22 cellular contexts compared by ENCODE assay signal in genomic region chr1:204945565-204945977, GRCh38.
A peak's percentile ranks its signal among the peaks of the same experiment; 100 is the strongest.
DNase-seq lines count a peak whose midpoint lies in the region; TF ChIP-seq lines count a peak whose summit lies in the region.
"Had no signal": no experiment of that assay in that cellular context is flagged by ENCODE, and none has a peak within 500 bp of the region (broad histone marks: within the 10 kb centered on the region; RNA-seq: fewer than 3 reads in every experiment).

No MANE protein-coding gene starts in this region.

- H3K4me3 ChIP-seq in neutrophil (ENCODE audit: low read depth in 1 of 2, low read length in 1 of 2) (no peak overlapping the region), smooth muscle cell (no peak overlapping the region)
- H3K4me3 ChIP-seq: left ventricle myocardium inferior had no signal

- peak overlapping the region in 2 of 5 experiments; percentile 24 to 40 for H3K4me3 Mint-ChIP-seq in brain
- no peak overlapping the region for H3K4me3 Mint-ChIP-seq in activated CD4-positive, alpha-beta memory T cell treated with anti-CD3 and anti-CD28 coated beads, Interleukin-2, amount 10 ng/mL, durations not matched to agents 7 days and 5 days
- H3K4me3 Mint-ChIP-seq: activated CD8-positive, alpha-beta memory T cell treated with anti-CD3 and anti-CD28 coated beads, Interleukin-2, amount 10 ng/mL, durations not matched to agents 7 days and 5 days; activated naive CD8-positive, alpha-beta T cell treated with anti-CD3 and anti-CD28 coated beads, Interleukin-2, amount 10 ng/mL, durations not matched to agents 7 days and 5 days; CD14-positive monocyte; IgD-negative memory B cell; neural crest cell had no signal

- H3K27me3 Mint-ChIP-seq in brain, result peaks cover 3% of the 10 kb centered on the region
- H3K27me3 Mint-ChIP-seq in activated CD4-positive, alpha-beta memory T cell treated with anti-CD3 and anti-CD28 coated beads, Interleukin-2, amount 10 ng/mL, durations not matched to agents 7 days and 5 days, result peaks cover 8% of the 10 kb centered on the region
- H3K27me3 Mint-ChIP-seq: IgD-negative memory B cell had no signal

- POLR2A ChIA-PET in activated CD4-positive, alpha-beta memory T cell treated with anti-CD3 and anti-CD28 coated beads, Interleukin-2, amount 10 ng/mL, durations not matched to agents 7 days and 5 days (lab: Charles Lee), result no interaction called here

- H3K9me3 Mint-ChIP-seq in brain, result peaks cover 0 to 3% (median 0%) of the 10 kb centered on the region in 5 experiments
- H3K9me3 Mint-ChIP-seq in activated CD4-positive, alpha-beta memory T cell treated with anti-CD3 and anti-CD28 coated beads, Interleukin-2, amount 10 ng/mL, durations not matched to agents 7 days and 5 days, result no peaks in the 10 kb centered on the region
- H3K9me3 Mint-ChIP-seq: activated naive CD8-positive, alpha-beta T cell treated with anti-CD3 and anti-CD28 coated beads, Interleukin-2, amount 10 ng/mL, durations not matched to agents 7 days and 5 days; CD14-positive monocyte; IgD-negative memory B cell; neural crest cell had no signal

- DNase-seq in NCI-H1105 treated with DMSO at 0.1 percent for 48 hours (lab: John Stamatoyannopoulos, UW) (peak; percentile 16), NCI-H1105 (lab: John Stamatoyannopoulos, UW) (no peak), NCI-H1436 (lab: John Stamatoyannopoulos, UW) (peak; percentile 84), inferior parietal cortex (ENCODE audit: extremely low spot score) (no peak), smooth muscle cell (lab: John Stamatoyannopoulos, UW; ENCODE audit: unreplicated experiment) (no peak)
- no peak for DNase-seq in activated CD4-positive, alpha-beta memory T cell treated with anti-CD3 and anti-CD28 coated beads, Interleukin-2, amount 10 ng/mL, durations not matched to agents 7 days and 5 days
- DNase-seq: activated CD8-positive, alpha-beta memory T cell treated with anti-CD3 and anti-CD28 coated beads, Interleukin-2, amount 10 ng/mL, durations not matched to agents 7 days and 5 days; activated naive CD8-positive, alpha-beta T cell treated with anti-CD3 and anti-CD28 coated beads, Interleukin-2, amount 10 ng/mL, durations not matched to agents 7 days and 5 days; brain microvascular endothelial cell; DMS153; foreskin melanocyte; left ventricle myocardium inferior; NCI-H1048; RPMI8226; stimulated activated CD4-positive, alpha-beta T cell treated with anti-CD3 and anti-CD28 coated beads, Interleukin-12 subunit alpha, Interleukin-12 subunit beta, amount 100 ng/mL, for 4 hours; stimulated activated CD8-positive, alpha-beta memory T cell treated with anti-CD3 and anti-CD28 coated beads, Interleukin-4, amount 100 ng/mL, for 48 hours; SW 1271 had no signal

- peaks cover 52% of the 10 kb centered on the region for H3K4me1 Mint-ChIP-seq in brain
- no peaks in the 10 kb centered on the region for H3K4me1 Mint-ChIP-seq in activated CD4-positive, alpha-beta memory T cell treated with anti-CD3 and anti-CD28 coated beads, Interleukin-2, amount 10 ng/mL, durations not matched to agents 7 days and 5 days
- H3K4me1 Mint-ChIP-seq: CD14-positive monocyte, IgD-negative memory B cell had no signal

- peaks cover 28 to 53% of the 10 kb centered on the region in 2 experiments for H3K4me1 ChIP-seq in neutrophil (ENCODE audit: control insufficient read depth in 1 of 2, insufficient read depth in 1 of 2, low read depth in 1 of 2, low read length in 1 of 2)
- peaks cover 8% of the 10 kb centered on the region for H3K4me1 ChIP-seq in smooth muscle cell (ENCODE audit: low read depth)

- no peaks in the 10 kb centered on the region for H3K79me2 ChIP-seq in smooth muscle cell (ENCODE audit: low read depth)

- no peaks in the 10 kb centered on the region for H3K36me3 Mint-ChIP-seq in brain
- no peaks in the 10 kb centered on the region for H3K36me3 Mint-ChIP-seq in activated CD4-positive, alpha-beta memory T cell treated with anti-CD3 and anti-CD28 coated beads, Interleukin-2, amount 10 ng/mL, durations not matched to agents 7 days and 5 days (ENCODE audit: low read depth)
- H3K36me3 Mint-ChIP-seq: activated CD8-positive, alpha-beta memory T cell treated with anti-CD3 and anti-CD28 coated beads, Interleukin-2, amount 10 ng/mL, durations not matched to agents 7 days and 5 days; activated naive CD8-positive, alpha-beta T cell treated with anti-CD3 and anti-CD28 coated beads, Interleukin-2, amount 10 ng/mL, durations not matched to agents 7 days and 5 days; CD14-positive monocyte; IgD-negative memory B cell had no signal

- H3K4me2 ChIP-seq in smooth muscle cell, result no peak overlapping the region

- no peaks in the 10 kb centered on the region for H3F3A ChIP-seq in smooth muscle cell (ENCODE audit: low read depth)

- 57% methylated on average over 3 of the region's 4 CpGs for WGBS in smooth muscle cell (ENCODE audit: low lambda C conversion rate)

- peak overlapping the region in 4 of 5 experiments; percentile 44 to 94 (median 68) for H3K27ac Mint-ChIP-seq in brain
- no peak overlapping the region for H3K27ac Mint-ChIP-seq in activated CD4-positive, alpha-beta memory T cell treated with anti-CD3 and anti-CD28 coated beads, Interleukin-2, amount 10 ng/mL, durations not matched to agents 7 days and 5 days
- H3K27ac Mint-ChIP-seq: activated CD8-positive, alpha-beta memory T cell treated with anti-CD3 and anti-CD28 coated beads, Interleukin-2, amount 10 ng/mL, durations not matched to agents 7 days and 5 days; activated naive CD8-positive, alpha-beta T cell treated with anti-CD3 and anti-CD28 coated beads, Interleukin-2, amount 10 ng/mL, durations not matched to agents 7 days and 5 days; CD14-positive monocyte; IgD-negative memory B cell had no signal

- H3K36me3 ChIP-seq in neutrophil (no peaks in the 10 kb centered on the region), smooth muscle cell (ENCODE audit: low read depth) (no peaks in the 10 kb centered on the region)
- H3K36me3 ChIP-seq: brain microvascular endothelial cell, left ventricle myocardium inferior had no signal

- no peaks in the 10 kb centered on the region for H3K27me3 ChIP-seq in neutrophil
- peaks cover 16% of the 10 kb centered on the region for H3K27me3 ChIP-seq in smooth muscle cell (ENCODE audit: low read depth)

- no peak overlapping the region for H3K9ac ChIP-seq in smooth muscle cell (ENCODE audit: low read depth)

- CTCF ChIA-PET in activated CD4-positive, alpha-beta memory T cell treated with anti-CD3 and anti-CD28 coated beads, Interleukin-2, amount 10 ng/mL, durations not matched to agents 7 days and 5 days (lab: Charles Lee), result no interaction called here

- H3K27ac ChIP-seq in neutrophil, result peak overlapping the region; percentile 77
- H3K27ac ChIP-seq in smooth muscle cell (ENCODE audit: low read depth), result no peak overlapping the region
- H3K27ac ChIP-seq: brain microvascular endothelial cell, left ventricle myocardium inferior had no signal

- H4K20me1 ChIP-seq in smooth muscle cell (ENCODE audit: low read depth), result no peaks in the 10 kb centered on the region

- no peaks in the 10 kb centered on the region for H3K9me3 ChIP-seq in neutrophil
- H3K9me3 ChIP-seq in smooth muscle cell (replicated peaks; ENCODE audit: low read depth), result no peaks in the 10 kb centered on the region
- H3K9me3 ChIP-seq: left ventricle myocardium inferior had no signal

- TF ChIP-seq CTCF in brain (conservative IDR thresholded peaks at IDR 0.05), result no peak
- TF ChIP-seq CTCF in neutrophil (IDR thresholded peaks at IDR 0.05), result no peak
- no peak for TF ChIP-seq CTCF in smooth muscle cell (IDR thresholded peaks at IDR 0.05; ENCODE audit: borderline replicate concordance, insufficient read depth, poor library complexity, severe bottlenecking)

- no peak overlapping the region for H2AFZ ChIP-seq in smooth muscle cell (ENCODE audit: low read depth)

Comparison
In these comparisons a context has a peak if more than half of its experiments do, and no peak if none do; other contexts are left out.
1. DNase-seq: peak in NCI-H1105 treated with DMSO at 0.1 percent for 48 hours (single experiment) and NCI-H1436 (single experiment); none in NCI-H1105 (single experiment), activated CD4-positive, alpha-beta memory T cell treated with anti-CD3 and anti-CD28 coated beads, Interleukin-2, amount 10 ng/mL, durations not matched to agents 7 days and 5 days (single experiment), inferior parietal cortex (single experiment) and smooth muscle cell (single experiment).